19 cellular contexts compared by ENCODE assay signal in the genomic region with DNA sequence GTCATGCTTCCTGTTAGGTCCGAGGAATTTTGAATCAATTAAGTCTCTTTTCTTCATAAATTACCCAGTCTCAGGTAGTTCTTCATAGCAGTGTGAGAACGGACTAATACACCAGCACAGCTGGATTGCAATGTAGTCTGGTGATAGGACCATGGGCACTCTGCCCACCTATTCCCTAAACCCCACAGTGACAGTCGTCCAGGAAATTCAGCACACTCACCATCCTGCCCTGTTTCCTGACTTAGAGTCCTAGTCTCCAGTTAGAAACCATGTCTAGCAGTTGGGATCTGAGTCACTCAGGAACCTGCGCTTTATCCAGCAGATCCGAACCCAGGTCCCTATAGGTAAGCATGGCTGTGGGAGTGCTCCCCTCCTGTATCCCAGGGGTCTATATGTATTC.
"Had no signal": no experiment of that assay in that cellular context is flagged by ENCODE, and none has a peak within 500 bp of the region (broad histone marks: within the 10 kb centered on the region; RNA-seq: fewer than 3 reads in every experiment).

No MANE protein-coding gene starts in this region.

- DNase-seq: activated B cell treated with CpG ODN at 0.5 μM for 24 hours; activated CD4-positive, alpha-beta T cell treated with anti-CD3 and anti-CD28 coated beads for 1 hour; activated CD4-positive, alpha-beta T cell treated with anti-CD3 and anti-CD28 coated beads, Interleukin-2, amount 10 ng/mL, durations not matched to agents 24 days and 14 days; activated CD4-positive, alpha-beta T cell treated with anti-CD3 and anti-CD28 coated beads, Interleukin-2, amount 50 U/mL, for 48 hours; activated naive CD4-positive, alpha-beta T cell; activated T-cell treated with anti-CD3 and anti-CD28 coated beads, Interleukin-2, amount 50 U/mL, for 1 hour; aorta; caudate nucleus; NCI-H1092; NCI-H1417 treated with DMSO at 0.1 percent for 48 hours; NCI-H1694 treated with DMSO at 0.1 percent for 48 hours; NCI-H2029 treated with DMSO at 0.1 percent for 48 hours; NCI-H345; NCI-H510A; NCI-H526 treated with DMSO at 0.1 percent for 48 hours; SIG-M5; T-helper 17 cell; T-helper 9 cell had no signal

- H3K27ac Mint-ChIP-seq: activated B cell treated with CpG ODN at 0.5 μM for 24 hours; activated CD4-positive, alpha-beta T cell treated with anti-CD3 and anti-CD28 coated beads, Interleukin-2, amount 10 ng/mL, durations not matched to agents 24 days and 14 days; activated naive CD4-positive, alpha-beta T cell treated with anti-CD3 and anti-CD28 coated beads, Interleukin-2, amount 50 U/mL, for 24 hours; T-helper 17 cell had no signal

- H3K4me1 Mint-ChIP-seq: activated B cell treated with CpG ODN at 0.5 μM for 24 hours; activated CD4-positive, alpha-beta T cell treated with anti-CD3 and anti-CD28 coated beads, Interleukin-2, amount 10 ng/mL, durations not matched to agents 24 days and 14 days; activated naive CD4-positive, alpha-beta T cell treated with anti-CD3 and anti-CD28 coated beads, Interleukin-2, amount 50 U/mL, for 24 hours; T-helper 17 cell had no signal

- H3K4me3 Mint-ChIP-seq: activated B cell treated with CpG ODN at 0.5 μM for 24 hours; activated CD4-positive, alpha-beta T cell treated with anti-CD3 and anti-CD28 coated beads, Interleukin-2, amount 10 ng/mL, durations not matched to agents 24 days and 14 days; activated naive CD4-positive, alpha-beta T cell treated with anti-CD3 and anti-CD28 coated beads, Interleukin-2, amount 50 U/mL, for 24 hours; T-helper 17 cell had no signal

- ATAC-seq: T-helper 17 cell had no signal

- H3K27me3 Mint-ChIP-seq: activated CD4-positive, alpha-beta T cell treated with anti-CD3 and anti-CD28 coated beads, Interleukin-2, amount 10 ng/mL, durations not matched to agents 24 days and 14 days; activated naive CD4-positive, alpha-beta T cell treated with anti-CD3 and anti-CD28 coated beads, Interleukin-2, amount 50 U/mL, for 24 hours had no signal

- H3K36me3 Mint-ChIP-seq: activated naive CD4-positive, alpha-beta T cell treated with anti-CD3 and anti-CD28 coated beads, Interleukin-2, amount 50 U/mL, for 24 hours had no signal

- H3K9me3 Mint-ChIP-seq: activated CD4-positive, alpha-beta T cell treated with anti-CD3 and anti-CD28 coated beads, Interleukin-2, amount 10 ng/mL, durations not matched to agents 24 days and 14 days; activated naive CD4-positive, alpha-beta T cell treated with anti-CD3 and anti-CD28 coated beads, Interleukin-2, amount 50 U/mL, for 24 hours had no signal
